In the genomic region with DNA sequence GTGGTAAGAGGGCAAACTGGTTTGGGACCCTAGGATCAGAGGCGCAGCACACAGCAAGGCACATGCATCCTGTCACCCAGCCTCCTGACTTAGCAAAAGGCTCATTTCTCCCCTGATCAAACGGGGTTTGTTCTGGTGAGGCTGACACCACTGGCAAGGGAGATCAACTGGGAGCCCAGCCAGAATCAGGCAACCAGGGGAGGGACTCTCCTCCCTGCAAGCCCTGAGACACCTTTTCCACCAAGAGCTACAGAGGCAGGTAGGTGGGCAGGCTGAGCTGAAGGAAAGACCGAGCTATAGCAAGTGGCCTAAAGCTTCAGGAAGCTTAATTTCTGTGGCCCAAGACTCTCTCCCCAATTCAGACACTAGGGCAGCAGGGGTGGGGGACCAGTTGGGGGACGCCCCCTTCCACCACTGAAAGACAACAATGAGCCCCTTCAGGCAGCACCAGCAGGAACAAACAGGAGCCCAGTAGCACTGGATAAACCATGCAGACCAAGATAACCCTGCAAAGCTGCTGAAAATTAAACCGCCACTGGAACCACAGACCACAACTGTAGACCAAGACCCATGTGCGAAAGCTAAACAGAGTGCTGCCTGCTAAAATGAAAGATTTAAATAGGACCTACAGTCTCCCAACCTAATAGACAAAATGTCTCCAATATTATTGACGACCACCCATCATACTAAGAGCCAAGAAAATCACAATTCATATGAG, we compare ENCODE assay signal across 1 cellular context.
TF ChIP-seq lines count a peak whose summit lies in the region.

No MANE protein-coding gene starts in this region.

TF ChIP-seq in HepG2, 621 proteins besides CTCF, POLR2A, EP300 and RAD21:
- TF ChIP-seq ZNF33A (CRISPR knock-in tag; IDR thresholded peaks at IDR 0.05; ENCODE audit: borderline replicate concordance) (no peak), SCMH1 (CRISPR knock-in tag; IDR thresholded peaks at IDR 0.05; ENCODE audit: borderline replicate concordance) (no peak), EHMT2 (IDR thresholded peaks at IDR 0.05; ENCODE audit: borderline replicate concordance, low read depth, low read length) (no peak), ZNF367 (CRISPR knock-in tag; IDR thresholded peaks at IDR 0.05; ENCODE audit: borderline replicate concordance) (no peak), HOXA5 (CRISPR knock-in tag; IDR thresholded peaks at IDR 0.05) (no peak), MIER2 (CRISPR knock-in tag; IDR thresholded peaks at IDR 0.05) (no peak), KAT2B (IDR thresholded peaks at IDR 0.05; ENCODE audit: borderline replicate concordance, low read depth, low read length) (no peak), ZNF574 (CRISPR knock-in tag; IDR thresholded peaks at IDR 0.05) (no peak), BRD4 (CRISPR knock-in tag; IDR thresholded peaks at IDR 0.05) (no peak), TP53 (CRISPR knock-in tag; conservative IDR thresholded peaks at IDR 0.05) (no peak), ZNF841 (CRISPR knock-in tag; IDR thresholded peaks at IDR 0.05; ENCODE audit: borderline replicate concordance) (no peak), ZNF160 (CRISPR knock-in tag; IDR thresholded peaks at IDR 0.05) (no peak)
- TF ChIP-seq, protein P1, sequence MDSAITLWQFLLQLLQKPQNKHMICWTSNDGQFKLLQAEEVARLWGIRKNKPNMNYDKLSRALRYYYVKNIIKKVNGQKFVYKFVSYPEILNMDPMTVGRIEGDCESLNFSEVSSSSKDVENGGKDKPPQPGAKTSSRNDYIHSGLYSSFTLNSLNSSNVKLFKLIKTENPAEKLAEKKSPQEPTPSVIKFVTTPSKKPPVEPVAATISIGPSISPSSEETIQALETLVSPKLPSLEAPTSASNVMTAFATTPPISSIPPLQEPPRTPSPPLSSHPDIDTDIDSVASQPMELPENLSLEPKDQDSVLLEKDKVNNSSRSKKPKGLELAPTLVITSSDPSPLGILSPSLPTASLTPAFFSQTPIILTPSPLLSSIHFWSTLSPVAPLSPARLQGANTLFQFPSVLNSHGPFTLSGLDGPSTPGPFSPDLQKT (CRISPR knock-in tag; IDR thresholded peaks at IDR 0.05; ENCODE audit: borderline replicate concordance) = no peak
- TF ChIP-seq, protein P2, sequence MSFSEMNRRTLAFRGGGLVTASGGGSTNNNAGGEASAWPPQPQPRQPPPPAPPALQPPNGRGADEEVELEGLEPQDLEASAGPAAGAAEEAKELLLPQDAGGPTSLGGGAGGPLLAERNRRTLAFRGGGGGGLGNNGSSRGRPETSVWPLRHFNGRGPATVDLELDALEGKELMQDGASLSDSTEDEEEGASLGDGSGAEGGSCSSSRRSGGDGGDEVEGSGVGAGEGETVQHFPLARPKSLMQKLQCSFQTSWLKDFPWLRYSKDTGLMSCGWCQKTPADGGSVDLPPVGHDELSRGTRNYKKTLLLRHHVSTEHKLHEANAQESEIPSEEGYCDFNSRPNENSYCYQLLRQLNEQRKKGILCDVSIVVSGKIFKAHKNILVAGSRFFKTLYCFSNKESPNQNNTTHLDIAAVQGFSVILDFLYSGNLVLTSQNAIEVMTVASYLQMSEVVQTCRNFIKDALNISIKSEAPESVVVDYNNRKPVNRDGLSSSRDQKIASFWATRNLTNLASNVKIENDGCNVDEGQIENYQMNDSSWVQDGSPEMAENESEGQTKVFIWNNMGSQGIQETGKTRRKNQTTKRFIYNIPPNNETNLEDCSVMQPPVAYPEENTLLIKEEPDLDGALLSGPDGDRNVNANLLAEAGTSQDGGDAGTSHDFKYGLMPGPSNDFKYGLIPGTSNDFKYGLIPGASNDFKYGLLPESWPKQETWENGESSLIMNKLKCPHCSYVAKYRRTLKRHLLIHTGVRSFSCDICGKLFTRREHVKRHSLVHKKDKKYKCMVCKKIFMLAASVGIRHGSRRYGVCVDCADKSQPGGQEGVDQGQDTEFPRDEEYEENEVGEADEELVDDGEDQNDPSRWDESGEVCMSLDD (CRISPR knock-in tag; IDR thresholded peaks at IDR 0.05; ENCODE audit: borderline replicate concordance) = no peak
- TF ChIP-seq, protein P3, sequence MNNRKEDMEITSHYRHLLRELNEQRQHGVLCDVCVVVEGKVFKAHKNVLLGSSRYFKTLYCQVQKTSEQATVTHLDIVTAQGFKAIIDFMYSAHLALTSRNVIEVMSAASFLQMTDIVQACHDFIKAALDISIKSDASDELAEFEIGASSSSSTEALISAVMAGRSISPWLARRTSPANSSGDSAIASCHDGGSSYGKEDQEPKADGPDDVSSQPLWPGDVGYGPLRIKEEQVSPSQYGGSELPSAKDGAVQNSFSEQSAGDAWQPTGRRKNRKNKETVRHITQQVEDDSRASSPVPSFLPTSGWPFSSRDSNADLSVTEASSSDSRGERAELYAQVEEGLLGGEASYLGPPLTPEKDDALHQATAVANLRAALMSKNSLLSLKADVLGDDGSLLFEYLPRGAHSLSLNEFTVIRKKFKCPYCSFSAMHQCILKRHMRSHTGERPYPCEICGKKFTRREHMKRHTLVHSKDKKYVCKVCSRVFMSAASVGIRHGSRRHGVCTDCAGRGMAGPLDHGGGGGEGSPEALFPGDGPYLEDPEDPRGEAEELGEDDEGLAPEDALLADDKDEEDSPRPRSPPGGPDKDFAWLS (CRISPR knock-in tag; IDR thresholded peaks at IDR 0.05; ENCODE audit: borderline replicate concordance) = no peak
